In genomic region chr2:207214446-207214845, GRCh38 we compare ENCODE assay signal across 15 cellular contexts. TPM values are rescaled to one million over a fixed set of nuclear protein-coding genes. Genes with fewer than 3 reads are reported as not detected.
DNase-seq lines count a peak whose midpoint lies in the region; ATAC-seq and TF ChIP-seq lines count a peak whose summit lies in the region.
"Had no signal": no experiment of that assay in that cellular context is flagged by ENCODE, and none has a peak within 500 bp of the region (broad histone marks: within the 10 kb centered on the region; RNA-seq: fewer than 3 reads in every experiment).

No MANE protein-coding gene starts in this region.

- intact Hi-C loops in activated CD8-positive, alpha-beta T cell treated with anti-CD3 and anti-CD28 coated beads for 36 hours (cut with micrococcal nuclease): no loop called here

- peak; percentile 49 for ATAC-seq in activated CD8-positive, alpha-beta T cell treated with anti-CD3 and anti-CD28 coated beads for 36 hours
- no peak for ATAC-seq in activated CD8-positive, alpha-beta T cell treated with anti-CD3 and anti-CD28 coated beads, Interleukin-2, amount 10 ng/mL, durations not matched to agents 7 days and 5 days
- ATAC-seq in stimulated activated naive CD8-positive, alpha-beta T cell treated with anti-CD3 and anti-CD28 coated beads, Interleukin-15, Interleukin-2, amounts not matched to agents 100 U/mL and 50 U/mL, for 24 hours: peak; percentile 57
- ATAC-seq: CD8-positive, alpha-beta T cell had no signal

- peak; percentile 33 for DNase-seq in activated CD8-positive, alpha-beta T cell treated with anti-CD3 and anti-CD28 coated beads for 36 hours
- DNase-seq in activated CD8-positive, alpha-beta T cell treated with anti-CD3 and anti-CD28 coated beads, Interleukin-2, amount 10 ng/mL, durations not matched to agents 7 days and 5 days: no peak
- DNase-seq in glutamatergic neuron (no peak), NCI-H1930 (lab: John Stamatoyannopoulos, UW) (no peak), NCI-H510A treated with DMSO at 0.1 percent for 48 hours (lab: John Stamatoyannopoulos, UW) (no peak)
- no peak for DNase-seq in stimulated activated naive CD8-positive, alpha-beta T cell treated with anti-CD3 and anti-CD28 coated beads, Interleukin-15, Interleukin-2, amounts not matched to agents 100 U/mL and 50 U/mL, for 24 hours
- DNase-seq: Caco-2; CD4-positive, CD25-positive, alpha-beta regulatory T cell; CD8-positive, alpha-beta T cell; DMS153; DND-41; GM23248; H7; HCEC 1CT had no signal

- H3K4me1 Mint-ChIP-seq in activated CD8-positive, alpha-beta T cell treated with anti-CD3 and anti-CD28 coated beads for 36 hours (ENCODE audit: low read depth): peaks cover 11% of the 10 kb centered on the region
- no peaks in the 10 kb centered on the region for H3K4me1 Mint-ChIP-seq in activated CD8-positive, alpha-beta T cell treated with anti-CD3 and anti-CD28 coated beads, Interleukin-2, amount 10 ng/mL, durations not matched to agents 7 days and 5 days (ENCODE audit: low read depth)
- peaks cover 56% of the 10 kb centered on the region for H3K4me1 Mint-ChIP-seq in glutamatergic neuron (ENCODE audit: low read depth, unreplicated experiment)
- H3K4me1 Mint-ChIP-seq: B cell; CD4-positive, CD25-positive, alpha-beta regulatory T cell had no signal

- peaks cover 3% of the 10 kb centered on the region for H3K27me3 Mint-ChIP-seq in activated CD8-positive, alpha-beta T cell treated with anti-CD3 and anti-CD28 coated beads for 36 hours
- H3K27me3 Mint-ChIP-seq in activated CD8-positive, alpha-beta T cell treated with anti-CD3 and anti-CD28 coated beads, Interleukin-2, amount 10 ng/mL, durations not matched to agents 7 days and 5 days (ENCODE audit: low read depth): peaks cover 9% of the 10 kb centered on the region
- H3K27me3 Mint-ChIP-seq in glutamatergic neuron (ENCODE audit: unreplicated experiment): peaks cover 3% of the 10 kb centered on the region

- no peak overlapping the region for H3K27ac Mint-ChIP-seq in activated CD8-positive, alpha-beta T cell treated with anti-CD3 and anti-CD28 coated beads for 36 hours
- H3K27ac Mint-ChIP-seq in activated CD8-positive, alpha-beta T cell treated with anti-CD3 and anti-CD28 coated beads, Interleukin-2, amount 10 ng/mL, durations not matched to agents 7 days and 5 days: no peak overlapping the region
- H3K27ac Mint-ChIP-seq in glutamatergic neuron (ENCODE audit: unreplicated experiment): peak overlapping the region; percentile 92
- H3K27ac Mint-ChIP-seq: B cell; CD4-positive, CD25-positive, alpha-beta regulatory T cell; CD8-positive, alpha-beta T cell had no signal

- CTCF ChIA-PET in activated CD8-positive, alpha-beta T cell treated with anti-CD3 and anti-CD28 coated beads for 36 hours (lab: Charles Lee): no interaction called here
- CTCF ChIA-PET in activated CD8-positive, alpha-beta T cell treated with anti-CD3 and anti-CD28 coated beads, Interleukin-2, amount 10 ng/mL, durations not matched to agents 7 days and 5 days (lab: Charles Lee): no interaction called here

- no peaks in the 10 kb centered on the region for H3K36me3 Mint-ChIP-seq in activated CD8-positive, alpha-beta T cell treated with anti-CD3 and anti-CD28 coated beads for 36 hours (ENCODE audit: low read depth)
- H3K36me3 Mint-ChIP-seq in activated CD8-positive, alpha-beta T cell treated with anti-CD3 and anti-CD28 coated beads, Interleukin-2, amount 10 ng/mL, durations not matched to agents 7 days and 5 days (ENCODE audit: low read depth): no peaks in the 10 kb centered on the region
- H3K36me3 Mint-ChIP-seq in glutamatergic neuron (ENCODE audit: unreplicated experiment): peaks cover 5% of the 10 kb centered on the region
- H3K36me3 Mint-ChIP-seq: CD4-positive, CD25-positive, alpha-beta regulatory T cell; CD8-positive, alpha-beta T cell had no signal

- TF ChIP-seq CTCF in activated CD8-positive, alpha-beta T cell treated with anti-CD3 and anti-CD28 coated beads for 36 hours (IDR thresholded peaks at IDR 0.05): no peak
- TF ChIP-seq CTCF in glutamatergic neuron (IDR thresholded peaks at IDR 0.05; ENCODE audit: partially characterized antibody, unreplicated experiment): no peak

- H3K9me3 Mint-ChIP-seq in activated CD8-positive, alpha-beta T cell treated with anti-CD3 and anti-CD28 coated beads for 36 hours: no peaks in the 10 kb centered on the region
- peaks cover 9% of the 10 kb centered on the region for H3K9me3 Mint-ChIP-seq in activated CD8-positive, alpha-beta T cell treated with anti-CD3 and anti-CD28 coated beads, Interleukin-2, amount 10 ng/mL, durations not matched to agents 7 days and 5 days (ENCODE audit: insufficient read depth)
- peaks cover 6% of the 10 kb centered on the region for H3K9me3 Mint-ChIP-seq in glutamatergic neuron (ENCODE audit: unreplicated experiment)
- H3K9me3 Mint-ChIP-seq: CD8-positive, alpha-beta T cell had no signal

- no peak overlapping the region for H3K4me3 Mint-ChIP-seq in activated CD8-positive, alpha-beta T cell treated with anti-CD3 and anti-CD28 coated beads for 36 hours
- H3K4me3 Mint-ChIP-seq in activated CD8-positive, alpha-beta T cell treated with anti-CD3 and anti-CD28 coated beads, Interleukin-2, amount 10 ng/mL, durations not matched to agents 7 days and 5 days: no peak overlapping the region
- peak overlapping the region; percentile 51 for H3K4me3 Mint-ChIP-seq in glutamatergic neuron (ENCODE audit: unreplicated experiment)
- H3K4me3 Mint-ChIP-seq: B cell; CD4-positive, CD25-positive, alpha-beta regulatory T cell; CD8-positive, alpha-beta T cell had no signal

- POLR2A ChIA-PET in activated CD8-positive, alpha-beta T cell treated with anti-CD3 and anti-CD28 coated beads for 36 hours (lab: Charles Lee): no interaction called here
- POLR2A ChIA-PET in activated CD8-positive, alpha-beta T cell treated with anti-CD3 and anti-CD28 coated beads, Interleukin-2, amount 10 ng/mL, durations not matched to agents 7 days and 5 days (lab: Charles Lee): no interaction called here

RNA-seq across cellular contexts. Expression of gene KLF7, which starts 48.7 kb away (rescaled TPM):
- total RNA-seq in activated CD8-positive, alpha-beta T cell treated with anti-CD3 and anti-CD28 coated beads for 36 hours: 10 to 100 TPM in 1 of 2 experiments, 1 to 10 TPM in 1; 9.8 to 10.0 TPM
- 10 to 100 TPM; 16.5 to 19.2 TPM for total RNA-seq in activated CD8-positive, alpha-beta T cell treated with anti-CD3 and anti-CD28 coated beads, Interleukin-2, amount 10 ng/mL, durations not matched to agents 7 days and 5 days
- 323 TPM for total RNA-seq in glutamatergic neuron (ENCODE audit: unreplicated experiment)

Comparison
In these comparisons a context has a peak if more than half of its experiments do, and no peak if none do; other contexts are left out.
1. RNA of gene KLF7, which starts 48.7 kb away (total RNA-seq): 323 TPM in glutamatergic neuron (single experiment); 16.5 to 19.2 TPM in activated CD8-positive, alpha-beta T cell treated with anti-CD3 and anti-CD28 coated beads, Interleukin-2, amount 10 ng/mL, durations not matched to agents 7 days and 5 days and 9.8 to 10.0 TPM in activated CD8-positive, alpha-beta T cell treated with anti-CD3 and anti-CD28 coated beads for 36 hours; every median in the first group is over 10 times any median in the second.